Comparison of ENCODE assay signal across 8 cellular contexts in the genomic region with DNA sequence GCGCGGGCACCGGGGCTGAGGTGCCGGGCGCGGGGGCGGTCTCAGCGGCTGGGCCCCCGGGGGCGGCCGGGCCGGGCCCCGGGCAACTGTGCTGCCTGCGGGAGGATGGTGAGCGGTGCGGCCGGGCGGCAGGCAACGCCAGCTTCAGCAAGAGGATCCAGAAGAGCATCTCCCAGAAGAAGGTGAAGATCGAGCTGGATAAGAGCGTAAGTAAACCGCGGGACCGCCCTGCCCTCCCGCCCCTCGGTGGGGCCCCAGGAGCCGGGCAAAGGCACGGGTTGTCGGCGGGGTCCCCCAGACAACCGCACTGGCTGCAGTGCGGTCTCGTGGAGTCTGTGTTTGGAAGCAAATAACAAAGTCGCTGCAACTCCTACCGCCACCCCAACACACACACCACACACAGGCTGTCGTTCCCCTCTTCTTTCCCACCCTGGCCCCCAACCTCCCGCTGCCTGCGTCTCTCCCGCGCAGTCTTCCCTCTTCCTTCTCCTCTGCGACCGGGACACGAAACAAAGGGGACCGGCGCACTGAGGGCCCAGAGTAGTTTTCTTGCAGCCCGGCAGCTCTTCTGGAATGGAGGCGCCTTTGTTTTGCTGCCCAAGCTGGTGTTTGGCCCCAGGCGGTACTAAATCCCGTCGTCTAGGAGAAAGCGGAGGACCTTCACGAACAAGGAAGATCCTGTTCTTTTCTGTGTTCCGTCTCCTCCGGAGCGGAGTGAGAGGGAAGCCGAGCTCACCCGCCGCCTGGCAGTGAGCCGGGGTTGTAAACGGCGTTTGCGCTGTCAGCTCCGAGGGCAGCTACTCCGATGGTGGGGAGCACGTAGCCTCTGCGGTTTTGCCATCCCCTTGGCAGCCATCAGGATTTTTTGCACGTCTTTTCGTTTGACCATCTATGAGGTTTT. TPM values are rescaled to one million over a fixed set of nuclear protein-coding genes. Genes with fewer than 3 reads are reported as not detected.
DNase-seq lines count a peak whose midpoint lies in the region; ATAC-seq and TF ChIP-seq lines count a peak whose summit lies in the region.

No MANE protein-coding gene starts in this region.

- H3K9ac ChIP-seq in BLaER1 treated with 17β-estradiol and CSF1 and Interleukin-3, amounts not matched to agents 10 nM and 100 nM: peak overlapping the region; percentile 81 to 96 (median 92)

- no peaks in the 10 kb centered on the region for H3K9me3 ChIP-seq in BLaER1 treated with 17β-estradiol and CSF1 and Interleukin-3, amounts not matched to agents 10 nM and 100 nM (replicated peaks in 1 of 11)
- no peaks in the 10 kb centered on the region for H3K9me3 ChIP-seq in mononuclear cell (ENCODE audit: low read depth, low read length)

- TF ChIP-seq CTCF in epithelial cell of esophagus (IDR thresholded peaks at IDR 0.05; ENCODE audit: insufficient read depth, low read depth, low read length, missing control alignments): no peak

- DNase-seq in NOMO-1 treated with DMSO at 0.1 percent for 48 hours (lab: John Stamatoyannopoulos, UW; ENCODE audit: unreplicated experiment) (peak; percentile 40), activated T-cell treated with anti-CD3 and anti-CD28 coated beads for 4 hours (peak; percentile 11), epithelial cell of esophagus (ENCODE audit: low read depth) (peak; percentile 77)

- peaks cover 21% of the 10 kb centered on the region for H3K4me1 Mint-ChIP-seq in stimulated activated memory B cell treated with anti-CD40 and anti-IgM and Interleukin-4, amounts not matched to agents 10 μg/mL and 1 μg/mL and 100 μg/mL, for 72 hours

- no peaks in the 10 kb centered on the region for H3K27me3 ChIP-seq in BLaER1 treated with 17β-estradiol and CSF1 and Interleukin-3, amounts not matched to agents 10 nM and 100 nM
- H3K27me3 ChIP-seq in mononuclear cell (ENCODE audit: insufficient read depth, low read length): no peaks in the 10 kb centered on the region

- peak overlapping the region; percentile 83 for H3K27ac Mint-ChIP-seq in stimulated activated memory B cell treated with anti-CD40 and anti-IgM and Interleukin-4, amounts not matched to agents 10 μg/mL and 1 μg/mL and 100 μg/mL, for 72 hours

- H3K36me3 Mint-ChIP-seq in stimulated activated memory B cell treated with anti-CD40 and anti-IgM and Interleukin-4, amounts not matched to agents 10 μg/mL and 1 μg/mL and 100 μg/mL, for 72 hours: no peaks in the 10 kb centered on the region

- peak overlapping the region; percentile 100 for H3K4me3 Mint-ChIP-seq in stimulated activated memory B cell treated with anti-CD40 and anti-IgM and Interleukin-4, amounts not matched to agents 10 μg/mL and 1 μg/mL and 100 μg/mL, for 72 hours

- ATAC-seq in HG03354 (IDR thresholded peaks at IDR 0.05; ENCODE audit: poor library complexity, severe bottlenecking, unreplicated experiment): peak; percentile 30
- peak; percentile 37 for ATAC-seq in stimulated activated memory B cell treated with anti-CD40 and anti-IgM and Interleukin-4, amounts not matched to agents 10 μg/mL and 1 μg/mL and 100 μg/mL, for 72 hours

- H4K20me1 ChIP-seq in BLaER1 treated with 17β-estradiol and CSF1 and Interleukin-3, amounts not matched to agents 10 nM and 100 nM: peaks cover 0 to 40% (median 13%) of the 10 kb centered on the region in 11 experiments; a peak in 15 of 22 replicates

- peak overlapping the region; percentile 79 to 99 (median 96) for H3K4me3 ChIP-seq in BLaER1 treated with 17β-estradiol and CSF1 and Interleukin-3, amounts not matched to agents 10 nM and 100 nM
- peak overlapping the region; percentile 92 for H3K4me3 ChIP-seq in epithelial cell of esophagus (ENCODE audit: low read length)
- H3K4me3 ChIP-seq in mononuclear cell (ENCODE audit: low read length): peak overlapping the region; percentile 73

- H3K27ac ChIP-seq in BLaER1 treated with 17β-estradiol and CSF1 and Interleukin-3, amounts not matched to agents 10 nM and 100 nM: peak overlapping the region; percentile 46 to 93 (median 89); a peak in 21 of 22 replicates

- peaks cover 9% of the 10 kb centered on the region for H3K27me3 Mint-ChIP-seq in stimulated activated memory B cell treated with anti-CD40 and anti-IgM and Interleukin-4, amounts not matched to agents 10 μg/mL and 1 μg/mL and 100 μg/mL, for 72 hours

- peak; percentile 38 for TF ChIP-seq POLR2A in GM19099 (IDR thresholded peaks at IDR 0.05; ENCODE audit: extremely low read depth, insufficient read length, low read depth)

- H3K9me3 Mint-ChIP-seq in stimulated activated memory B cell treated with anti-CD40 and anti-IgM and Interleukin-4, amounts not matched to agents 10 μg/mL and 1 μg/mL and 100 μg/mL, for 72 hours: no peaks in the 10 kb centered on the region

- H3K4me2 ChIP-seq in BLaER1 treated with 17β-estradiol and CSF1 and Interleukin-3, amounts not matched to agents 10 nM and 100 nM: peak overlapping the region; percentile 70 to 91 (median 85)

- H3K4me1 ChIP-seq in BLaER1 treated with 17β-estradiol and CSF1 and Interleukin-3, amounts not matched to agents 10 nM and 100 nM: peaks cover 24 to 59% (median 48%) of the 10 kb centered on the region in 10 experiments
- peaks cover 14% of the 10 kb centered on the region for H3K4me1 ChIP-seq in mononuclear cell (ENCODE audit: insufficient read depth, low read length)

- peaks cover 10 to 32% (median 19%) of the 10 kb centered on the region in 11 experiments; a peak in 18 of 22 replicates for H3K36me3 ChIP-seq in BLaER1 treated with 17β-estradiol and CSF1 and Interleukin-3, amounts not matched to agents 10 nM and 100 nM

RNA-seq across cellular contexts. Expression of gene SAP30, which starts 0.8 kb away (rescaled TPM):
- 5.2 TPM for total RNA-seq in mononuclear cell

RNA-seq across cellular contexts. Expression of gene SCRG1, which starts 27.4 kb away (rescaled TPM):
- total RNA-seq in mononuclear cell: not detected

RNA-seq across cellular contexts. Expression of gene HMGB2, which starts 37.4 kb away (rescaled TPM):
- 96.1 TPM for total RNA-seq in mononuclear cell

Comparison
In these comparisons a context has a peak if more than half of its experiments do, and no peak if none do; other contexts are left out.
1. Peak in every context shown above with its lines: DNase-seq, ATAC-seq, H3K4me3 ChIP-seq and H3K27ac ChIP-seq.
2. DNase-seq: peak in every context shown above with its lines; median percentile 77 in epithelial cell of esophagus; 40 in NOMO-1 treated with DMSO at 0.1 percent for 48 hours; 11 in activated T-cell treated with anti-CD3 and anti-CD28 coated beads for 4 hours.